ENCODE assay signal across 20 cellular contexts in genomic region chr2:68757081-68757480, GRCh38. TPM values are rescaled to one million over a fixed set of nuclear protein-coding genes. Genes with fewer than 3 reads are reported as not detected.
"Had no signal": no experiment of that assay in that cellular context is flagged by ENCODE, and none has a peak within 500 bp of the region (broad histone marks: within the 10 kb centered on the region; RNA-seq: fewer than 3 reads in every experiment).

No MANE protein-coding gene starts in this region.

- H3K27ac ChIP-seq: body of pancreas, coronary artery, prostate gland, suprapubic skin had no signal

- H3K9me3 ChIP-seq: body of pancreas, prostate gland, suprapubic skin had no signal

- H3K4me3 ChIP-seq: body of pancreas, coronary artery, prostate gland, suprapubic skin had no signal

- DNase-seq: activated B cell treated with CpG ODN at 0.5 μM for 24 hours; activated naive CD4-positive, alpha-beta T cell; amniotic stem cell; body of pancreas; caudate nucleus; foreskin fibroblast; immature natural killer cell; mesendoderm; right cardiac atrium; SHP77 treated with DMSO at 0.1 percent for 48 hours; small intestine; stimulated activated CD4-positive, alpha-beta T cell treated with anti-CD3 and anti-CD28 coated beads, Interleukin-4, amount 100 ng/mL, for 24 hours; T-helper 2 cell; trophoblast cell had no signal

- H3K4me3 Mint-ChIP-seq: activated B cell treated with CpG ODN at 0.5 μM for 24 hours; stimulated activated naive CD8-positive, alpha-beta T cell treated with anti-CD3 and anti-CD28 coated beads, Interleukin-15, Interleukin-2, amounts not matched to agents 100 ng/mL and 50 ng/mL, for 24 hours had no signal

- ATAC-seq: body of pancreas, right cardiac atrium, SK-N-SH treated with all-trans-retinoic acid at 6 μM for 48 hours had no signal

- H3K27ac Mint-ChIP-seq: stimulated activated naive CD8-positive, alpha-beta T cell treated with anti-CD3 and anti-CD28 coated beads, Interleukin-15, Interleukin-2, amounts not matched to agents 100 ng/mL and 50 ng/mL, for 24 hours had no signal

- H3K27me3 ChIP-seq: body of pancreas, suprapubic skin had no signal

- H3K36me3 ChIP-seq: prostate gland, suprapubic skin had no signal

- H3K27me3 Mint-ChIP-seq: activated B cell treated with CpG ODN at 0.5 μM for 24 hours; stimulated activated naive CD8-positive, alpha-beta T cell treated with anti-CD3 and anti-CD28 coated beads, Interleukin-15, Interleukin-2, amounts not matched to agents 100 ng/mL and 50 ng/mL, for 24 hours had no signal

- H3K4me1 ChIP-seq: prostate gland had no signal

RNA-seq across cellular contexts. Expression of gene ARHGAP25, which starts 22.5 kb away (rescaled TPM):
- polyA plus RNA-seq: neural cell had no signal
